ENCODE assay signal across 24 cellular contexts in genomic region chr3:108031893-108032292, GRCh38. TPM values are rescaled to one million over a fixed set of nuclear protein-coding genes. Genes with fewer than 3 reads are reported as not detected.
DNase-seq lines count a peak whose midpoint lies in the region; ATAC-seq and TF ChIP-seq lines count a peak whose summit lies in the region.
"Had no signal": no experiment of that assay in that cellular context is flagged by ENCODE, and none has a peak within 500 bp of the region (broad histone marks: within the 10 kb centered on the region; RNA-seq: fewer than 3 reads in every experiment).

No MANE protein-coding gene starts in this region.

- CTCF ChIA-PET in activated CD4-positive, alpha-beta T cell treated with anti-CD3 and anti-CD28 coated beads, Interleukin-2, amount 10 ng/mL, durations not matched to agents 7 days and 5 days (lab: Charles Lee): interaction anchor here (1.5 kb wide), 2 partner anchors 35 to 90 kb away, joined by 3 read pairs; no protein-coding TSS in a partner anchor
- CTCF ChIA-PET in IMR-90 (lab: Yijun Ruan, JAX): no interaction called here

- H3K4ac ChIP-seq in IMR-90 (ENCODE audit: low read depth, low read length): no peak overlapping the region

- no peak overlapping the region for H2BK20ac ChIP-seq in IMR-90 (ENCODE audit: low read depth, low read length)

- no peaks in the 10 kb centered on the region for H3K9me3 ChIP-seq in IMR-90 (ENCODE audit: control insufficient read depth, insufficient read depth, low read length)
- H3K9me3 ChIP-seq: body of pancreas, psoas muscle had no signal

- no peak overlapping the region for H3K4me3 ChIP-seq in IMR-90 (ENCODE audit: insufficient read depth, low read depth, low read length)
- H3K4me3 ChIP-seq: body of pancreas, coronary artery, psoas muscle had no signal

- H3K9me1 ChIP-seq in IMR-90 (ENCODE audit: insufficient read depth, low read length): peaks cover 14% of the 10 kb centered on the region

- TF ChIP-seq RAD21 in IMR-90 (IDR thresholded peaks at IDR 0.05; ENCODE audit: low read length): no peak

- no peak overlapping the region for H2AK9ac ChIP-seq in IMR-90 (replicated peaks; ENCODE audit: low read depth, low read length, poor library complexity)

- H4K8ac ChIP-seq in IMR-90 (ENCODE audit: low read depth in 2 of 2, low read length in 2 of 2): no peak overlapping the region

- peaks cover 46% of the 10 kb centered on the region for H3K36me3 Mint-ChIP-seq in activated CD4-positive, alpha-beta T cell treated with anti-CD3 and anti-CD28 coated beads, Interleukin-2, amount 10 ng/mL, durations not matched to agents 7 days and 5 days (ENCODE audit: low read depth)
- no peaks in the 10 kb centered on the region for H3K36me3 Mint-ChIP-seq in neural crest cell (ENCODE audit: low read depth)

- no peak overlapping the region for H3K27ac ChIP-seq in IMR-90 (ENCODE audit: insufficient read depth, low read length)
- H3K27ac ChIP-seq: body of pancreas, C4-2B, coronary artery, psoas muscle had no signal

- peaks cover 3% of the 10 kb centered on the region for H3K9me3 Mint-ChIP-seq in activated CD4-positive, alpha-beta T cell treated with anti-CD3 and anti-CD28 coated beads, Interleukin-2, amount 10 ng/mL, durations not matched to agents 7 days and 5 days
- H3K9me3 Mint-ChIP-seq in neural crest cell: no peaks in the 10 kb centered on the region

- H4K20me1 ChIP-seq in IMR-90 (ENCODE audit: insufficient read depth, low read length): no peaks in the 10 kb centered on the region

- H2AK5ac ChIP-seq in IMR-90 (ENCODE audit: low read depth, low read length): no peak overlapping the region

- TF ChIP-seq CTCF in IMR-90 (conservative IDR thresholded peaks at IDR 0.05; ENCODE audit: low read depth, low read length): no peak
- no peak for TF ChIP-seq CTCF in neural crest cell (conservative IDR thresholded peaks at IDR 0.05)

- peaks cover 2% of the 10 kb centered on the region; the same call in 1 of the 2 replicates for H3K4me1 ChIP-seq in IMR-90 (ENCODE audit: control insufficient read depth, insufficient read depth, low read length)
- H3K4me1 ChIP-seq: body of pancreas, psoas muscle had no signal

- no peak overlapping the region for H2AFZ ChIP-seq in IMR-90 (replicated peaks; ENCODE audit: low read length, poor library complexity)

- WGBS in IMR-90 (ENCODE audit: extremely low coverage in 2 of 2, insufficient read length in 1 of 2), 2 experiments: no CpG with 5 or more reads among the region's 2 CpGs

- no peak overlapping the region for H3K14ac ChIP-seq in IMR-90 (replicated peaks; ENCODE audit: low read depth, low read length)

- intact Hi-C loops in IMR-90 (cut with micrococcal nuclease): no loop called here
- intact Hi-C loops in left colon (cut with DNase I, micrococcal nuclease): no loop called here

- H3K27ac Mint-ChIP-seq in activated CD4-positive, alpha-beta T cell treated with anti-CD3 and anti-CD28 coated beads, Interleukin-2, amount 10 ng/mL, durations not matched to agents 7 days and 5 days: peak overlapping the region; percentile 54
- peak overlapping the region; percentile 39 for H3K27ac Mint-ChIP-seq in neural crest cell (ENCODE audit: unreplicated experiment)
- H3K27ac Mint-ChIP-seq: activated B cell treated with CpG ODN at 0.5 μM for 24 hours; activated naive CD8-positive, alpha-beta T cell treated with anti-CD3 and anti-CD28 coated beads, Interleukin-2, amount 10 ng/mL, durations not matched to agents 7 days and 5 days had no signal

- H3K18ac ChIP-seq in IMR-90 (ENCODE audit: low read depth, low read length): no peak overlapping the region

- no peaks in the 10 kb centered on the region for H3K79me1 ChIP-seq in IMR-90 (ENCODE audit: low read depth in 1 of 2, low read length in 2 of 2)

- no peak overlapping the region for H2BK15ac ChIP-seq in IMR-90 (ENCODE audit: low read depth, low read length)

- no peak overlapping the region for H2BK120ac ChIP-seq in IMR-90 (ENCODE audit: low read depth, low read length)

- no peaks in the 10 kb centered on the region for H3K27me3 ChIP-seq in IMR-90 (ENCODE audit: control insufficient read depth, insufficient read depth, low read length)
- H3K27me3 ChIP-seq: body of pancreas had no signal

- H2BK5ac ChIP-seq in IMR-90 (ENCODE audit: low read depth, low read length, poor library complexity, severe bottlenecking): no peak overlapping the region

- no peak overlapping the region for H3K4me2 ChIP-seq in IMR-90 (ENCODE audit: low read depth, low read length)

- in situ Hi-C loops in IMR-90 (cut with MboI; ENCODE audit: low sequenced_read_pairs): no loop called here

- no peaks in the 10 kb centered on the region for H3K36me3 ChIP-seq in IMR-90 (ENCODE audit: control insufficient read depth, insufficient read depth, low read length)

- POLR2A ChIA-PET in activated CD4-positive, alpha-beta T cell treated with anti-CD3 and anti-CD28 coated beads, Interleukin-2, amount 10 ng/mL, durations not matched to agents 7 days and 5 days (lab: Charles Lee): no interaction called here
- POLR2A ChIA-PET in IMR-90 (lab: Charles Lee; ENCODE audit: unreplicated experiment): no interaction called here

- BruUV-seq in IMR-90 (replicated peaks; lab: Mats Ljungman, UMichigan): no TSS peak

- dilution Hi-C loops in IMR-90 (cut with HindIII; ENCODE audit: low sequenced_read_pairs, unreplicated experiment): no loop called here

- no peak overlapping the region for H3K56ac ChIP-seq in IMR-90 (ENCODE audit: extremely low read depth, insufficient read depth, low read length)

- H3K4me3 Mint-ChIP-seq in activated CD4-positive, alpha-beta T cell treated with anti-CD3 and anti-CD28 coated beads, Interleukin-2, amount 10 ng/mL, durations not matched to agents 7 days and 5 days: no peak overlapping the region
- H3K4me3 Mint-ChIP-seq in neural crest cell: no peak overlapping the region
- H3K4me3 Mint-ChIP-seq: activated B cell treated with CpG ODN at 0.5 μM for 24 hours; activated naive CD8-positive, alpha-beta T cell treated with anti-CD3 and anti-CD28 coated beads, Interleukin-2, amount 10 ng/mL, durations not matched to agents 7 days and 5 days; mesothelial cell of epicardium had no signal

- no peak overlapping the region for H3K23ac ChIP-seq in IMR-90 (ENCODE audit: low read depth, low read length)

- ATAC-seq in IMR-90 (ENCODE audit: low read depth): peak; percentile 63; the same call in 1 of the 2 replicates
- no peak for ATAC-seq in HG02798 (IDR thresholded peaks at IDR 0.05; ENCODE audit: poor library complexity, unreplicated experiment)
- no peak for ATAC-seq in left colon
- ATAC-seq: body of pancreas, left cardiac atrium, psoas muscle had no signal

- H3K4me1 Mint-ChIP-seq in activated CD4-positive, alpha-beta T cell treated with anti-CD3 and anti-CD28 coated beads, Interleukin-2, amount 10 ng/mL, durations not matched to agents 7 days and 5 days: peaks cover 17% of the 10 kb centered on the region
- peaks cover 18% of the 10 kb centered on the region for H3K4me1 Mint-ChIP-seq in neural crest cell

- H3K9ac ChIP-seq in IMR-90 (ENCODE audit: low read depth, low read length): no peak overlapping the region

- no peak overlapping the region for H4K5ac ChIP-seq in IMR-90 (ENCODE audit: low read depth, low read length)

- DNase-seq in activated CD4-positive, alpha-beta T cell treated with anti-CD3 and anti-CD28 coated beads, Interleukin-2, amount 10 ng/mL, durations not matched to agents 7 days and 5 days: no peak
- DNase-seq in activated CD4-positive, alpha-beta T cell treated with anti-CD3 and anti-CD28 coated beads for 1 hour: no peak
- DNase-seq in IMR-90 (peak; percentile 52), dermis blood vessel endothelial cell (peak; percentile 11), neural crest cell (ENCODE audit: low read depth, low spot score) (no peak), left colon (no peak)
- DNase-seq in stimulated activated CD4-positive, alpha-beta T cell treated with anti-CD3 and anti-CD28 coated beads, Interleukin-15, amount 100 ng/mL, for 24 hours: no peak
- DNase-seq: activated B cell treated with CpG ODN at 0.5 μM for 24 hours; activated naive CD8-positive, alpha-beta T cell treated with anti-CD3 and anti-CD28 coated beads, Interleukin-2, amount 10 ng/mL, durations not matched to agents 7 days and 5 days; body of pancreas; DMS 273 treated with DMSO at 0.1 percent for 48 hours; Kasumi-1; left cardiac atrium; NCI-H1105; NCI-H524; psoas muscle; SHP77; stimulated activated CD8-positive, alpha-beta memory T cell treated with anti-CD3 and anti-CD28 coated beads, Interleukin-4, amount 100 ng/mL, for 48 hours; substantia nigra; T-helper 2 cell had no signal

- H3K27me3 Mint-ChIP-seq in activated CD4-positive, alpha-beta T cell treated with anti-CD3 and anti-CD28 coated beads, Interleukin-2, amount 10 ng/mL, durations not matched to agents 7 days and 5 days: no peaks in the 10 kb centered on the region
- no peaks in the 10 kb centered on the region for H3K27me3 Mint-ChIP-seq in neural crest cell (ENCODE audit: low read depth)
- H3K27me3 Mint-ChIP-seq: activated B cell treated with CpG ODN at 0.5 μM for 24 hours; activated naive CD8-positive, alpha-beta T cell treated with anti-CD3 and anti-CD28 coated beads, Interleukin-2, amount 10 ng/mL, durations not matched to agents 7 days and 5 days had no signal

- no peak for TF ChIP-seq POLR2A in IMR-90 (IDR thresholded peaks at IDR 0.05; ENCODE audit: low read depth, low read length)

- no peak overlapping the region for H4K91ac ChIP-seq in IMR-90 (ENCODE audit: insufficient read depth, low read depth, low read length)

TF ChIP-seq in IMR-90, 13 proteins besides CTCF, POLR2A, EP300 and RAD21:
- peak; percentile 73 for TF ChIP-seq USF2 (IDR thresholded peaks at IDR 0.05; ENCODE audit: low read depth, low read length)
- no peak for TF ChIP-seq RCOR1 (IDR thresholded peaks at IDR 0.05; ENCODE audit: insufficient replicate concordance, low read length)

RNA-seq across cellular contexts. Expression of gene CD47, which starts 58.9 kb away (rescaled TPM):
- total RNA-seq in activated CD4-positive, alpha-beta T cell treated with anti-CD3 and anti-CD28 coated beads, Interleukin-2, amount 10 ng/mL, durations not matched to agents 7 days and 5 days: 100 to 1,000 TPM; 145 to 161 TPM
- total RNA-seq in IMR-90 (2012; rRNA removed) (52.0 and 110 TPM in 2 replicates), dermis blood vessel endothelial cell (85.6 and 113 TPM in 2 replicates), neural crest cell (43.4 and 48.3 TPM in 2 replicates), left colon (10 to 100 TPM; 71.1 to 81.3 TPM)
- 32.2 and 45.9 TPM in 2 replicates for polyA plus RNA-seq in IMR-90 (2012; rRNA removed)
- 21.8 and 23.3 TPM in 2 replicates for polyA plus RNA-seq in IMR-90 (2012; cell fraction: cytosol; rRNA removed)
- polyA plus RNA-seq in IMR-90 (2012; cell fraction: nucleus; rRNA removed; ENCODE audit: low replicate concordance): 14.8 and 56.7 TPM in 2 replicates

Comparison
In these comparisons a context has a peak if more than half of its experiments do, and no peak if none do; other contexts are left out.
1. DNase-seq: peak in IMR-90 (single experiment) and dermis blood vessel endothelial cell (single experiment); none in activated CD4-positive, alpha-beta T cell treated with anti-CD3 and anti-CD28 coated beads, Interleukin-2, amount 10 ng/mL, durations not matched to agents 7 days and 5 days (single experiment), activated CD4-positive, alpha-beta T cell treated with anti-CD3 and anti-CD28 coated beads for 1 hour (single experiment), neural crest cell (single experiment), stimulated activated CD4-positive, alpha-beta T cell treated with anti-CD3 and anti-CD28 coated beads, Interleukin-15, amount 100 ng/mL, for 24 hours (single experiment) and left colon (0 of 2).